In the genomic region with DNA sequence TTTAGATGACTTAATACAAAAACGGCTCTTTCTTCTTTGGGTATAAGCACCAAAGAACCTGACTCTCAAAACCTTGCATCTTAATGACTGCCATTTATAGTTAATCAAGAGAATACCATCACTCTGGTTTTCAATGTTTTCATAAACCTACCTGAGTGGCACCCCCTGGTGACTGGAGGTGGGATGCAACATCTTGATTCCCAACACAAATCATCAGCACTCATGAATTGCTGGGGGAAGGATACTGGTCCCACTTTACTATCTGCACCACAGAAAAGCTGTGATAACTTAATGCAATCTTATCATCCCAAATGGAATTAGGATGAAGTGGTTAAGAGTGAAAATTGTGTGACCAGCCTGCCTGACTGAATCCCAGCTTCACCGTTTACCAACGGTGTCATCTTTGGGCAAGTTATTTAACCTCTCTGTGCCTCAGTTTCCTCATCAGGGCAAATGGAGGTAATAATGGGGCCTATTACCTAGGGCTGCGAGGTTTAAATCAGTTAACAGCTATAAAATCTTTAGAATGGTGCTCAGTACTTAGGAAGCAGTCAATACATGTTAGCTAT, we compare ENCODE assay signal across 8 cellular contexts.
DNase-seq lines count a peak whose midpoint lies in the region; ATAC-seq lines count a peak whose summit lies in the region.

No MANE protein-coding gene starts in this region.

- H3K4me1 Mint-ChIP-seq in memory B cell: peaks cover 49% of the 10 kb centered on the region

- peaks cover 29% of the 10 kb centered on the region for H3K36me3 Mint-ChIP-seq in memory B cell

- H3K9me3 Mint-ChIP-seq in memory B cell: peaks cover 11% of the 10 kb centered on the region

- H3K9ac ChIP-seq in adipocyte (ENCODE audit: low read length): no peak overlapping the region

- H3K4me1 ChIP-seq in adipocyte (ENCODE audit: control insufficient read depth, insufficient read depth, low read length): peaks cover 17% of the 10 kb centered on the region

- no peaks in the 10 kb centered on the region for H3K9me3 ChIP-seq in adipocyte (ENCODE audit: control insufficient read depth, low read length)

- peak overlapping the region; percentile 89 for H3K27ac Mint-ChIP-seq in memory B cell

- ATAC-seq in memory B cell (ENCODE audit: low read depth) (peak; percentile 28), GM19328 (IDR thresholded peaks at IDR 0.05; ENCODE audit: unreplicated experiment) (no peak), GM18873 (IDR thresholded peaks at IDR 0.05; ENCODE audit: low FRiP score, unreplicated experiment) (no peak)

- H3K27me3 Mint-ChIP-seq in memory B cell: no peaks in the 10 kb centered on the region

- no peak overlapping the region for H3K4me3 ChIP-seq in adipocyte (ENCODE audit: low read length)

- DNase-seq in NCI-H748 (lab: John Stamatoyannopoulos, UW; ENCODE audit: unreplicated experiment) (peak; percentile 28), NCI-H748 treated with DMSO at 0.1 percent for 48 hours (lab: John Stamatoyannopoulos, UW) (no peak), NAMALWA (ENCODE audit: low spot score) (peak; percentile 64), adipocyte (ENCODE audit: low read depth) (peak; percentile 7), memory B cell (ENCODE audit: low spot score in 2 of 2) (no peak), occipital lobe (lab: John Stamatoyannopoulos, UW) (no peak)

- no peak overlapping the region for H3K4me3 Mint-ChIP-seq in memory B cell

- no peaks in the 10 kb centered on the region for H3K27me3 ChIP-seq in adipocyte (replicated peaks; ENCODE audit: control insufficient read depth, insufficient read depth, low read length)

- H3K36me3 ChIP-seq in adipocyte (ENCODE audit: control insufficient read depth, insufficient read depth, low read length, severe bottlenecking): no peaks in the 10 kb centered on the region

Comparison
In these comparisons a context has a peak if more than half of its experiments do, and no peak if none do; other contexts are left out.
1. DNase-seq: peak in NCI-H748 (single experiment), NAMALWA (single experiment) and adipocyte (single experiment); none in NCI-H748 treated with DMSO at 0.1 percent for 48 hours (single experiment), memory B cell (0 of 2) and occipital lobe (single experiment).